Comparison of ENCODE assay signal across 1 cellular context in the genomic region with DNA sequence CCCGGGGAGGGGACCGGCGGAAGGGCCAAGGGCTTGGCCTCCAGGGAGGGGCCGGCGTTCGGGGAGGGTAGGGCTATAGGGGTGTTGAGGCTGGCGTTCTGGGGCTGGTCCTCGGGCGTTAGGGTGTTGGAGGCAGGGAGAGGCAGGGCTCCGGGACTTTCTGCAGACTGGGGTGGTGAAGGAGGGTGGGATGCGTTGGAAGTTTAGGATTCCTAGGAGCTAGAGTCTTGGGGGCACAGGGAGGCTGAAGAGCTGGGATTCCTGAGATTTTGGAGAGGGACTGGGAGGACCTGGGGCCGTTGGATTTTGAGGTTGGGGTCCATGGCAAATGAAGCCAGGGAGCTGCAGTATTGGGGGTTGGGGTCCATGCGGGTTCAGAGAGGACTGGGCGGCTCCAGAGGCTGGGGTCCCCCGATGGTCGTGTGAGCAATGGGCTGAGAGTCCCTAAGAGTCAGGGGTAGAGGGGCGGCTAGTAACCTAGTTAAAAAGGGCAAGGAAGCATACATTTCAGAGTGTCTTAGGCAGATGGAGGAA.
TF ChIP-seq lines count a peak whose summit lies in the region.

No MANE protein-coding gene starts in this region.

TF ChIP-seq in K562, 482 proteins besides CTCF, POLR2A, EP300 and RAD21 (continued from another document and continues in another):
- TF ChIP-seq PHF8 (IDR thresholded peaks at IDR 0.05; ENCODE audit: borderline replicate concordance, low read length) (no peak), ZNF384 (IDR thresholded peaks at IDR 0.05; ENCODE audit: low read depth, low read length) (no peak), ZNF668 (CRISPR knock-in tag; IDR thresholded peaks at IDR 0.05) (no peak), PHB2 (IDR thresholded peaks at IDR 0.05; ENCODE audit: low read depth) (no peak), PTBP1 (IDR thresholded peaks at IDR 0.05; ENCODE audit: low read depth, low read length) (no peak), U2AF1 (optimal IDR thresholded peaks at IDR 0.05; ENCODE audit: low read depth, low read length) (no peak), EGR1 (conservative IDR thresholded peaks at IDR 0.05) (no peak), FOXK1 (CRISPR knock-in tag; IDR thresholded peaks at IDR 0.05; ENCODE audit: borderline replicate concordance) (no peak), FOXA3 (CRISPR knock-in tag; conservative IDR thresholded peaks at IDR 0.05 in 1 of 2, IDR thresholded peaks at IDR 0.05 in 1 of 2) (no peak), ZNF586 (CRISPR knock-in tag; conservative IDR thresholded peaks at IDR 0.05) (no peak), CSDE1 (IDR thresholded peaks at IDR 0.05) (no peak), SIN3B (IDR thresholded peaks at IDR 0.05; ENCODE audit: low read depth) (no peak), BRD4 (IDR thresholded peaks at IDR 0.05) (no peak), TBP (optimal IDR thresholded peaks at IDR 0.05; ENCODE audit: low read depth, low read length) (no peak), ZNF699 (CRISPR knock-in tag; IDR thresholded peaks at IDR 0.05; ENCODE audit: insufficient replicate concordance) (no peak), NFE2 (IDR thresholded peaks at IDR 0.05; ENCODE audit: low read depth) (no peak), MEIS2 (IDR thresholded peaks at IDR 0.05; ENCODE audit: partially characterized antibody) (no peak), NR2C2 (CRISPR knock-in tag; IDR thresholded peaks at IDR 0.05) (no peak), NR2C2 (tag; IDR thresholded peaks at IDR 0.05) (0 out of 2 replicates have a peak, but pooled peaks have one; percentile 1), NR2F6 (CRISPR knock-in tag; IDR thresholded peaks at IDR 0.05) (no peak), ZNF217 (CRISPR knock-in tag; IDR thresholded peaks at IDR 0.05) (no peak), KHSRP (IDR thresholded peaks at IDR 0.05) (no peak), ZNF79 (CRISPR knock-in tag; IDR thresholded peaks at IDR 0.05; ENCODE audit: low read depth) (no peak), ZNF75A (CRISPR knock-in tag; IDR thresholded peaks at IDR 0.05) (no peak), ZNF444 (CRISPR knock-in tag; IDR thresholded peaks at IDR 0.05) (no peak), DPF2 (IDR thresholded peaks at IDR 0.05) (peak; percentile 11; the same call in 1 of the 2 replicates), ZC3H4 (CRISPR knock-in tag; IDR thresholded peaks at IDR 0.05; ENCODE audit: borderline replicate concordance) (0 out of 2 replicates have a peak, but pooled peaks have one; percentile 25), TRIM24 (IDR thresholded peaks at IDR 0.05) (0 out of 4 replicates have a peak, but pooled peaks of 1 of the 2 experiments have one; percentile 12), ZNF282 (CRISPR knock-in tag; IDR thresholded peaks at IDR 0.05) (no peak), U2AF2 (optimal IDR thresholded peaks at IDR 0.05; ENCODE audit: low read depth, low read length) (no peak)
- TF ChIP-seq, protein P1, sequence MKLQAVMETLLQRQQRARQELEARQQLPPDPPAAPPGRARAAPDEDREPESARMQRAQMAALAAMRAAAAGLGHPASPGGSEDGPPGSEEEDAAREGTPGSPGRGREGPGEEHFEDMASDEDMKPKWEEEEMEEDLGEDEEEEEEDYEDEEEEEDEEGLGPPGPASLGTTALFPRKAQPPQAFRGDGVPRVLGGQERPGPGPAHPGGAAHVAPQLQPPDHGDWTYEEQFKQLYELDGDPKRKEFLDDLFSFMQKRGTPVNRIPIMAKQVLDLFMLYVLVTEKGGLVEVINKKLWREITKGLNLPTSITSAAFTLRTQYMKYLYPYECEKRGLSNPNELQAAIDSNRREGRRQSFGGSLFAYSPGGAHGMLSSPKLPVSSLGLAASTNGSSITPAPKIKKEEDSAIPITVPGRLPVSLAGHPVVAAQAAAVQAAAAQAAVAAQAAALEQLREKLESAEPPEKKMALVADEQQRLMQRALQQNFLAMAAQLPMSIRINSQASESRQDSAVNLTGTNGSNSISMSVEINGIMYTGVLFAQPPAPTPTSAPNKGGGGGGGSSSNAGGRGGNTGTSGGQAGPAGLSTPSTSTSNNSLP (IDR thresholded peaks at IDR 0.05; ENCODE audit: borderline replicate concordance, low read depth, low read length) = no peak
- TF ChIP-seq, protein P2, sequence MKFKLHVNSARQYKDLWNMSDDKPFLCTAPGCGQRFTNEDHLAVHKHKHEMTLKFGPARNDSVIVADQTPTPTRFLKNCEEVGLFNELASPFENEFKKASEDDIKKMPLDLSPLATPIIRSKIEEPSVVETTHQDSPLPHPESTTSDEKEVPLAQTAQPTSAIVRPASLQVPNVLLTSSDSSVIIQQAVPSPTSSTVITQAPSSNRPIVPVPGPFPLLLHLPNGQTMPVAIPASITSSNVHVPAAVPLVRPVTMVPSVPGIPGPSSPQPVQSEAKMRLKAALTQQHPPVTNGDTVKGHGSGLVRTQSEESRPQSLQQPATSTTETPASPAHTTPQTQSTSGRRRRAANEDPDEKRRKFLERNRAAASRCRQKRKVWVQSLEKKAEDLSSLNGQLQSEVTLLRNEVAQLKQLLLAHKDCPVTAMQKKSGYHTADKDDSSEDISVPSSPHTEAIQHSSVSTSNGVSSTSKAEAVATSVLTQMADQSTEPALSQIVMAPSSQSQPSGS (CRISPR knock-in tag; IDR thresholded peaks at IDR 0.05) = no peak
- TF ChIP-seq, protein P3, sequence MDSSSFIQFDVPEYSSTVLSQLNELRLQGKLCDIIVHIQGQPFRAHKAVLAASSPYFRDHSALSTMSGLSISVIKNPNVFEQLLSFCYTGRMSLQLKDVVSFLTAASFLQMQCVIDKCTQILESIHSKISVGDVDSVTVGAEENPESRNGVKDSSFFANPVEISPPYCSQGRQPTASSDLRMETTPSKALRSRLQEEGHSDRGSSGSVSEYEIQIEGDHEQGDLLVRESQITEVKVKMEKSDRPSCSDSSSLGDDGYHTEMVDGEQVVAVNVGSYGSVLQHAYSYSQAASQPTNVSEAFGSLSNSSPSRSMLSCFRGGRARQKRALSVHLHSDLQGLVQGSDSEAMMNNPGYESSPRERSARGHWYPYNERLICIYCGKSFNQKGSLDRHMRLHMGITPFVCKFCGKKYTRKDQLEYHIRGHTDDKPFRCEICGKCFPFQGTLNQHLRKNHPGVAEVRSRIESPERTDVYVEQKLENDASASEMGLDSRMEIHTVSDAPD (CRISPR knock-in tag; IDR thresholded peaks at IDR 0.05) = no peak
- TF ChIP-seq, protein P4, sequence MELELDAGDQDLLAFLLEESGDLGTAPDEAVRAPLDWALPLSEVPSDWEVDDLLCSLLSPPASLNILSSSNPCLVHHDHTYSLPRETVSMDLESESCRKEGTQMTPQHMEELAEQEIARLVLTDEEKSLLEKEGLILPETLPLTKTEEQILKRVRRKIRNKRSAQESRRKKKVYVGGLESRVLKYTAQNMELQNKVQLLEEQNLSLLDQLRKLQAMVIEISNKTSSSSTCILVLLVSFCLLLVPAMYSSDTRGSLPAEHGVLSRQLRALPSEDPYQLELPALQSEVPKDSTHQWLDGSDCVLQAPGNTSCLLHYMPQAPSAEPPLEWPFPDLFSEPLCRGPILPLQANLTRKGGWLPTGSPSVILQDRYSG (tag; conservative IDR thresholded peaks at IDR 0.05; ENCODE audit: low read depth) = no peak
- TF ChIP-seq, protein P5, sequence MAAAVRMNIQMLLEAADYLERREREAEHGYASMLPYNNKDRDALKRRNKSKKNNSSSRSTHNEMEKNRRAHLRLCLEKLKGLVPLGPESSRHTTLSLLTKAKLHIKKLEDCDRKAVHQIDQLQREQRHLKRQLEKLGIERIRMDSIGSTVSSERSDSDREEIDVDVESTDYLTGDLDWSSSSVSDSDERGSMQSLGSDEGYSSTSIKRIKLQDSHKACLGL (CRISPR knock-in tag; IDR thresholded peaks at IDR 0.05; ENCODE audit: borderline replicate concordance, poor library complexity, severe bottlenecking) = no peak
- TF ChIP-seq, protein P6, sequence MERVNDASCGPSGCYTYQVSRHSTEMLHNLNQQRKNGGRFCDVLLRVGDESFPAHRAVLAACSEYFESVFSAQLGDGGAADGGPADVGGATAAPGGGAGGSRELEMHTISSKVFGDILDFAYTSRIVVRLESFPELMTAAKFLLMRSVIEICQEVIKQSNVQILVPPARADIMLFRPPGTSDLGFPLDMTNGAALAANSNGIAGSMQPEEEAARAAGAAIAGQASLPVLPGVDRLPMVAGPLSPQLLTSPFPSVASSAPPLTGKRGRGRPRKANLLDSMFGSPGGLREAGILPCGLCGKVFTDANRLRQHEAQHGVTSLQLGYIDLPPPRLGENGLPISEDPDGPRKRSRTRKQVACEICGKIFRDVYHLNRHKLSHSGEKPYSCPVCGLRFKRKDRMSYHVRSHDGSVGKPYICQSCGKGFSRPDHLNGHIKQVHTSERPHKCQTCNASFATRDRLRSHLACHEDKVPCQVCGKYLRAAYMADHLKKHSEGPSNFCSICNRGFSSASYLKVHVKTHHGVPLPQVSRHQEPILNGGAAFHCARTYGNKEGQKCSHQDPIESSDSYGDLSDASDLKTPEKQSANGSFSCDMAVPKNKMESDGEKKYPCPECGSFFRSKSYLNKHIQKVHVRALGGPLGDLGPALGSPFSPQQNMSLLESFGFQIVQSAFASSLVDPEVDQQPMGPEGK (CRISPR knock-in tag; IDR thresholded peaks at IDR 0.05; ENCODE audit: borderline replicate concordance) = no peak
- TF ChIP-seq, protein P7, sequence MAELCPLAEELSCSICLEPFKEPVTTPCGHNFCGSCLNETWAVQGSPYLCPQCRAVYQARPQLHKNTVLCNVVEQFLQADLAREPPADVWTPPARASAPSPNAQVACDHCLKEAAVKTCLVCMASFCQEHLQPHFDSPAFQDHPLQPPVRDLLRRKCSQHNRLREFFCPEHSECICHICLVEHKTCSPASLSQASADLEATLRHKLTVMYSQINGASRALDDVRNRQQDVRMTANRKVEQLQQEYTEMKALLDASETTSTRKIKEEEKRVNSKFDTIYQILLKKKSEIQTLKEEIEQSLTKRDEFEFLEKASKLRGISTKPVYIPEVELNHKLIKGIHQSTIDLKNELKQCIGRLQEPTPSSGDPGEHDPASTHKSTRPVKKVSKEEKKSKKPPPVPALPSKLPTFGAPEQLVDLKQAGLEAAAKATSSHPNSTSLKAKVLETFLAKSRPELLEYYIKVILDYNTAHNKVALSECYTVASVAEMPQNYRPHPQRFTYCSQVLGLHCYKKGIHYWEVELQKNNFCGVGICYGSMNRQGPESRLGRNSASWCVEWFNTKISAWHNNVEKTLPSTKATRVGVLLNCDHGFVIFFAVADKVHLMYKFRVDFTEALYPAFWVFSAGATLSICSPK (IDR thresholded peaks at IDR 0.05; ENCODE audit: borderline replicate concordance) = 0 out of 2 replicates have a peak, but pooled peaks have one; percentile 34
- TF ChIP-seq, protein P8, sequence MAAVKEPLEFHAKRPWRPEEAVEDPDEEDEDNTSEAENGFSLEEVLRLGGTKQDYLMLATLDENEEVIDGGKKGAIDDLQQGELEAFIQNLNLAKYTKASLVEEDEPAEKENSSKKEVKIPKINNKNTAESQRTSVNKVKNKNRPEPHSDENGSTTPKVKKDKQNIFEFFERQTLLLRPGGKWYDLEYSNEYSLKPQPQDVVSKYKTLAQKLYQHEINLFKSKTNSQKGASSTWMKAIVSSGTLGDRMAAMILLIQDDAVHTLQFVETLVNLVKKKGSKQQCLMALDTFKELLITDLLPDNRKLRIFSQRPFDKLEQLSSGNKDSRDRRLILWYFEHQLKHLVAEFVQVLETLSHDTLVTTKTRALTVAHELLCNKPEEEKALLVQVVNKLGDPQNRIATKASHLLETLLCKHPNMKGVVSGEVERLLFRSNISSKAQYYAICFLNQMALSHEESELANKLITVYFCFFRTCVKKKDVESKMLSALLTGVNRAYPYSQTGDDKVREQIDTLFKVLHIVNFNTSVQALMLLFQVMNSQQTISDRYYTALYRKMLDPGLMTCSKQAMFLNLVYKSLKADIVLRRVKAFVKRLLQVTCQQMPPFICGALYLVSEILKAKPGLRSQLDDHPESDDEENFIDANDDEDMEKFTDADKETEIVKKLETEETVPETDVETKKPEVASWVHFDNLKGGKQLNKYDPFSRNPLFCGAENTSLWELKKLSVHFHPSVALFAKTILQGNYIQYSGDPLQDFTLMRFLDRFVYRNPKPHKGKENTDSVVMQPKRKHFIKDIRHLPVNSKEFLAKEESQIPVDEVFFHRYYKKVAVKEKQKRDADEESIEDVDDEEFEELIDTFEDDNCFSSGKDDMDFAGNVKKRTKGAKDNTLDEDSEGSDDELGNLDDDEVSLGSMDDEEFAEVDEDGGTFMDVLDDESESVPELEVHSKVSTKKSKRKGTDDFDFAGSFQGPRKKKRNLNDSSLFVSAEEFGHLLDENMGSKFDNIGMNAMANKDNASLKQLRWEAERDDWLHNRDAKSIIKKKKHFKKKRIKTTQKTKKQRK (IDR thresholded peaks at IDR 0.05; ENCODE audit: borderline replicate concordance, low read depth, low read length) = no peak
- TF ChIP-seq, protein P9, sequence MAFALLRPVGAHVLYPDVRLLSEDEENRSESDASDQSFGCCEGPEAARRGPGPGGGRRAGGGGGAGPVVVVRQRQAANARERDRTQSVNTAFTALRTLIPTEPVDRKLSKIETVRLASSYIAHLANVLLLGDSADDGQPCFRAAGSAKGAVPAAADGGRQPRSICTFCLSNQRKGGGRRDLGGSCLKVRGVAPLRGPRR (CRISPR knock-in tag; IDR thresholded peaks at IDR 0.05) = no peak
- TF ChIP-seq, protein P10, sequence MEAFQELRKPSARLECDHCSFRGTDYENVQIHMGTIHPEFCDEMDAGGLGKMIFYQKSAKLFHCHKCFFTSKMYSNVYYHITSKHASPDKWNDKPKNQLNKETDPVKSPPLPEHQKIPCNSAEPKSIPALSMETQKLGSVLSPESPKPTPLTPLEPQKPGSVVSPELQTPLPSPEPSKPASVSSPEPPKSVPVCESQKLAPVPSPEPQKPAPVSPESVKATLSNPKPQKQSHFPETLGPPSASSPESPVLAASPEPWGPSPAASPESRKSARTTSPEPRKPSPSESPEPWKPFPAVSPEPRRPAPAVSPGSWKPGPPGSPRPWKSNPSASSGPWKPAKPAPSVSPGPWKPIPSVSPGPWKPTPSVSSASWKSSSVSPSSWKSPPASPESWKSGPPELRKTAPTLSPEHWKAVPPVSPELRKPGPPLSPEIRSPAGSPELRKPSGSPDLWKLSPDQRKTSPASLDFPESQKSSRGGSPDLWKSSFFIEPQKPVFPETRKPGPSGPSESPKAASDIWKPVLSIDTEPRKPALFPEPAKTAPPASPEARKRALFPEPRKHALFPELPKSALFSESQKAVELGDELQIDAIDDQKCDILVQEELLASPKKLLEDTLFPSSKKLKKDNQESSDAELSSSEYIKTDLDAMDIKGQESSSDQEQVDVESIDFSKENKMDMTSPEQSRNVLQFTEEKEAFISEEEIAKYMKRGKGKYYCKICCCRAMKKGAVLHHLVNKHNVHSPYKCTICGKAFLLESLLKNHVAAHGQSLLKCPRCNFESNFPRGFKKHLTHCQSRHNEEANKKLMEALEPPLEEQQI (IDR thresholded peaks at IDR 0.05) = no peak
- TF ChIP-seq, protein P11, sequence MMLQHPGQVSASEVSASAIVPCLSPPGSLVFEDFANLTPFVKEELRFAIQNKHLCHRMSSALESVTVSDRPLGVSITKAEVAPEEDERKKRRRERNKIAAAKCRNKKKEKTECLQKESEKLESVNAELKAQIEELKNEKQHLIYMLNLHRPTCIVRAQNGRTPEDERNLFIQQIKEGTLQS (IDR thresholded peaks at IDR 0.05) = no peak
- TF ChIP-seq, protein P11 (CRISPR knock-in tag; conservative IDR thresholded peaks at IDR 0.05) = no peak
